Comparison of ENCODE assay signal across 24 cellular contexts in the genomic region with DNA sequence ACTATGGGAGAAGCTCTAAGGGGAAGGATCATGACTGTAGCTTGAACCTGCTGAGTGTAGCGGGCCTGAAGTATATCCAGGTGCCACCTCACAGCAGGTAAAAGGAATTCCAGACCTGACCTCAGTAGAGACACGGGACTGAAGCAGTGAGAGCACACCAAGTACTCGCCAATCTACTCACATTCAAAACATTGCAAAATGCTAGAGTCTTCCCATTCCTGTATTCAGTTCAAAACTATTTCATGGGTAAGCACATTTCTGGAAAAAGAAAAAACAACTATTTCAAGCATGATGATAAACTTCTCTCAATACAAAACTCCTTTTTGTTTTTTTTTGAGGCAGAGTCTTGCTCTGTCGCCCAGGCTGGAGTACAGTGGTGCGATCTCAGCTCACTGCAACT.
A peak's percentile ranks its signal among the peaks of the same experiment; 100 is the strongest.
DNase-seq lines count a peak whose midpoint lies in the region; ATAC-seq, FAIRE-seq and TF ChIP-seq lines count a peak whose summit lies in the region.
"Had no signal": no experiment of that assay in that cellular context is flagged by ENCODE, and none has a peak within 500 bp of the region (broad histone marks: within the 10 kb centered on the region; RNA-seq: fewer than 3 reads in every experiment).

No MANE protein-coding gene starts in this region.

- H3K4me1 ChIP-seq in CD4-positive, alpha-beta memory T cell (ENCODE audit: insufficient read depth, low read length): no peaks in the 10 kb centered on the region
- H3K4me1 ChIP-seq: BE2C, Peyer's patch had no signal

- peaks cover 0 to 11% (median 2%) of the 10 kb centered on the region in 8 donors for H3K9me3 Mint-ChIP-seq in CD4-positive, alpha-beta memory T cell

- CTCF ChIA-PET in CD4-positive, alpha-beta memory T cell (lab: Charles Lee; ENCODE audit: partially characterized antibody): no interaction called here

- H3K36me3 ChIP-seq in CD4-positive, alpha-beta memory T cell (ENCODE audit: insufficient read depth, low read length): no peaks in the 10 kb centered on the region
- H3K36me3 ChIP-seq: BE2C, Peyer's patch, SJCRH30 had no signal

- no peaks in the 10 kb centered on the region for H3K27me3 Mint-ChIP-seq in CD4-positive, alpha-beta memory T cell

- FAIRE-seq in HTR-8/SVneo (lab: Jason Lieb, UNC): no peak
- FAIRE-seq: GM12891 had no signal

- POLR2A ChIA-PET in CD4-positive, alpha-beta memory T cell (lab: Charles Lee; ENCODE audit: partially characterized antibody): no interaction called here

- no peak overlapping the region for H3K4me3 Mint-ChIP-seq in CD4-positive, alpha-beta memory T cell

- no peak for TF ChIP-seq CTCF in omental fat pad (IDR thresholded peaks at IDR 0.05)

- no peaks in the 10 kb centered on the region for H3K36me3 Mint-ChIP-seq in CD4-positive, alpha-beta memory T cell

- intact Hi-C loops in CD4-positive, alpha-beta memory T cell (cut with micrococcal nuclease): no loop called here

- H3K27me3 ChIP-seq in CD4-positive, alpha-beta memory T cell (ENCODE audit: insufficient read depth, low read length): no peaks in the 10 kb centered on the region
- H3K27me3 ChIP-seq: BE2C, Peyer's patch, SJCRH30 had no signal

- H3K27ac Mint-ChIP-seq in CD4-positive, alpha-beta memory T cell: no peak overlapping the region

- no peaks in the 10 kb centered on the region for H3K4me1 Mint-ChIP-seq in CD4-positive, alpha-beta memory T cell

- H3K27ac ChIP-seq in CD4-positive, alpha-beta memory T cell (ENCODE audit: low read depth, low read length): no peak overlapping the region
- H3K27ac ChIP-seq: 22Rv1, Peyer's patch, SJCRH30 had no signal

- DNase-seq in NCI-H146 (lab: John Stamatoyannopoulos, UW) (peak; percentile 1), NCI-H146 treated with DMSO at 0.1 percent for 48 hours (lab: John Stamatoyannopoulos, UW; ENCODE audit: unreplicated experiment) (no peak), dedifferentiated amniotic fluid mesenchymal stem cell (ENCODE audit: extremely low spot score) (peak; percentile 55), omental fat pad (ENCODE audit: low spot score) (no peak), NCI-H1436 (lab: John Stamatoyannopoulos, UW) (no peak), HTR-8/SVneo (ENCODE audit: insufficient read length, low spot score) (no peak)
- DNase-seq in CD4-positive, alpha-beta memory T cell: no peak
- DNase-seq: BE2C, DMS79 treated with DMSO at 0.1 percent for 48 hours, GOT3, HCEC 1CT, KG1, NCI-H1092 treated with DMSO at 0.1 percent for 48 hours, NCI-H1694, NCI-H2081, NCI-H2171, NCI-H345, NCI-H524, NCI-H774, Peyer's patch, SJCRH30 had no signal

- no peak overlapping the region for H3K4me3 ChIP-seq in CD4-positive, alpha-beta memory T cell (ENCODE audit: low read length in 2 of 2)
- H3K4me3 ChIP-seq: Peyer's patch, SJCRH30 had no signal

- no peaks in the 10 kb centered on the region for H3K9me3 ChIP-seq in CD4-positive, alpha-beta memory T cell (ENCODE audit: control insufficient read depth in 1 of 2, low read length in 2 of 2)
- H3K9me3 ChIP-seq: BE2C, Peyer's patch, SJCRH30 had no signal

- ATAC-seq in omental fat pad (ENCODE audit: low FRiP score) (peak; percentile 88), GM18868 (IDR thresholded peaks at IDR 0.05; ENCODE audit: unreplicated experiment) (no peak)

Comparison
In these comparisons a context has a peak if more than half of its experiments do, and no peak if none do; other contexts are left out.
1. DNase-seq: peak in NCI-H146 (single experiment) and dedifferentiated amniotic fluid mesenchymal stem cell (single experiment); none in NCI-H146 treated with DMSO at 0.1 percent for 48 hours (single experiment), omental fat pad (single experiment), NCI-H1436 (single experiment), CD4-positive, alpha-beta memory T cell (0 of 5) and HTR-8/SVneo (single experiment).